14 cellular contexts compared by ENCODE assay signal in the genomic region with DNA sequence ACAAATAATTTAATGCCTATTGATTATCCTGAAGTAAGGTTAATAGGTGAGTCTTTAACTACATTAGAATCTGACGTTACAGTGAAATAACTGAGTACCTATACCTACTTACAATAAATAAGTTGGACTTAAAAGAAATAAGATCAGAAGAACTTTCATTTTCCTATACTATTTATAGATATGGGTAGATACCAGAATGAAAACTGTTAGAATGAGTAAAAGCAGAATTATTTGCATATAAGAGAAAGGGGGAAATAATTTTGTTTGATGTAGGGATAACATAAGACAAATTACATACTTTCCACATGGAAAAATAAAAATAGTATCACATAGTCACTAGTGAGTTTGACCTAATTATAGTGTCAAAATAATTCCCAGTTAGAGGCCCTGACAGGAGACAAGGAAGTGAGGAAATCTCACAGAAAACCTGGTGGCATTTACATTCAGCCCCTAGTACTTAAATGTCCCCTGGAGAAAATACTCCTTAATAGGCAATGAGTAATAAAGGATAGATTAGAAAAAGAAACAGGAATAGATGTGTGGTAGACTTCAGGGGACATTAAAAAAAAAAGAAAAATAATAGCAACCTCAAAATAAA. TPM values are rescaled to one million over a fixed set of nuclear protein-coding genes. Genes with fewer than 3 reads are reported as not detected.
A peak's percentile ranks its signal among the peaks of the same experiment; 100 is the strongest.
DNase-seq lines count a peak whose midpoint lies in the region; ATAC-seq, FAIRE-seq and TF ChIP-seq lines count a peak whose summit lies in the region.
"Had no signal": no experiment of that assay in that cellular context is flagged by ENCODE, and none has a peak within 500 bp of the region (broad histone marks: within the 10 kb centered on the region; RNA-seq: fewer than 3 reads in every experiment).

No MANE protein-coding gene starts in this region.

- ATAC-seq in activated T-helper 17 cell treated with anti-CD3 and anti-CD28 coated beads, Interleukin-2, amount 50 U/mL, for 72 hours (replicated peaks), result peak; percentile 28
- ATAC-seq: lower lobe of right lung had no signal

- no peak overlapping the region for H4K91ac ChIP-seq in trophoblast cell (ENCODE audit: low read depth, low read length)

- H3K27me3 ChIP-seq in trophoblast cell (ENCODE audit: insufficient read depth, low read length), result no peaks in the 10 kb centered on the region
- H3K27me3 ChIP-seq: BLaER1 treated with 17β-estradiol and CSF1 and Interleukin-3, amounts not matched to agents 10 nM and 100 nM; heart right ventricle had no signal

- no peak overlapping the region for H3K4ac ChIP-seq in trophoblast cell (ENCODE audit: low read depth, low read length)

- H3K27ac Mint-ChIP-seq in HFFc6, result peak overlapping the region; percentile 38
- peak overlapping the region; percentile 93 for H3K27ac Mint-ChIP-seq in activated T-helper 17 cell treated with anti-CD3 and anti-CD28 coated beads, Interleukin-2, amount 50 U/mL, for 72 hours

- H3K4me1 Mint-ChIP-seq in HFFc6 (ENCODE audit: low read depth), result peaks cover 62% of the 10 kb centered on the region
- peaks cover 24% of the 10 kb centered on the region for H3K4me1 Mint-ChIP-seq in activated T-helper 17 cell treated with anti-CD3 and anti-CD28 coated beads, Interleukin-2, amount 50 U/mL, for 72 hours

- no peak for FAIRE-seq in GM12891 (lab: Jason Lieb, UNC)
- FAIRE-seq: RCC 7860 had no signal

- TF ChIP-seq POLR2A in GM12891 (IDR thresholded peaks at IDR 0.05; ENCODE audit: low read depth, low read length), result no peak

- peaks cover 3% of the 10 kb centered on the region for H3K79me2 ChIP-seq in trophoblast cell (ENCODE audit: control insufficient read depth, insufficient read depth, low read length, poor library complexity)

- H2BK120ac ChIP-seq in trophoblast cell (ENCODE audit: insufficient read depth, low read length, poor library complexity), result no peak overlapping the region

- H2BK5ac ChIP-seq in trophoblast cell (ENCODE audit: low read depth, low read length, poor library complexity), result no peak overlapping the region

- no peaks in the 10 kb centered on the region for H3K4me1 ChIP-seq in trophoblast cell (ENCODE audit: control insufficient read depth in 1 of 2, insufficient read depth in 2 of 2, low read length in 2 of 2)

- no CpG with 5 or more reads among the region's 1 CpG for WGBS in trophoblast cell (ENCODE audit: extremely low coverage, insufficient coverage, insufficient read length)

- peaks cover 0 to 3% of the 10 kb centered on the region in 2 experiments for H3K36me3 ChIP-seq in trophoblast cell (ENCODE audit: control insufficient read depth in 1 of 2, insufficient read depth in 2 of 2, low read length in 2 of 2)
- H3K36me3 ChIP-seq: lower lobe of right lung had no signal

- H3K14ac ChIP-seq in trophoblast cell (ENCODE audit: low read length), result no peak overlapping the region

- no peaks in the 10 kb centered on the region for H3K9me3 Mint-ChIP-seq in HFFc6
- H3K9me3 Mint-ChIP-seq in activated T-helper 17 cell treated with anti-CD3 and anti-CD28 coated beads, Interleukin-2, amount 50 U/mL, for 72 hours, result no peaks in the 10 kb centered on the region

- H2BK12ac ChIP-seq in trophoblast cell (ENCODE audit: low read length), result no peak overlapping the region

- H3K9ac ChIP-seq in trophoblast cell (ENCODE audit: low read length), result no peak overlapping the region
- H3K9ac ChIP-seq: BLaER1 treated with 17β-estradiol and CSF1 and Interleukin-3, amounts not matched to agents 10 nM and 100 nM had no signal

- H3K4me3 Mint-ChIP-seq in HFFc6, result no peak overlapping the region
- peak overlapping the region; percentile 73 for H3K4me3 Mint-ChIP-seq in activated T-helper 17 cell treated with anti-CD3 and anti-CD28 coated beads, Interleukin-2, amount 50 U/mL, for 72 hours

- no peak overlapping the region for H4K12ac ChIP-seq in trophoblast cell (ENCODE audit: low read depth, low read length)

- H3K36me3 Mint-ChIP-seq in HFFc6 (ENCODE audit: low read depth), result peaks cover 9% of the 10 kb centered on the region
- peaks cover 53% of the 10 kb centered on the region for H3K36me3 Mint-ChIP-seq in activated T-helper 17 cell treated with anti-CD3 and anti-CD28 coated beads, Interleukin-2, amount 50 U/mL, for 72 hours (ENCODE audit: low read depth)

- H3K27ac ChIP-seq in 22Rv1, result peak overlapping the region; percentile 19; the same call in 1 of the 2 replicates
- H3K27ac ChIP-seq in trophoblast cell (ENCODE audit: low read depth, low read length), result no peak overlapping the region
- H3K27ac ChIP-seq: BLaER1 treated with 17β-estradiol and CSF1 and Interleukin-3, amounts not matched to agents 10 nM and 100 nM; epithelial cell of prostate; heart right ventricle; lower lobe of right lung had no signal

- H3K4me2 ChIP-seq in trophoblast cell (ENCODE audit: low read length), result no peak overlapping the region

- no peak overlapping the region for H3K4me3 ChIP-seq in trophoblast cell (ENCODE audit: low read depth, low read length)
- H3K4me3 ChIP-seq: BLaER1 treated with 17β-estradiol and CSF1 and Interleukin-3, amounts not matched to agents 10 nM and 100 nM; heart right ventricle; lower lobe of right lung had no signal

- no peak overlapping the region for H4K8ac ChIP-seq in trophoblast cell (ENCODE audit: low read depth, low read length)

- H3K9me3 ChIP-seq in trophoblast cell (ENCODE audit: insufficient read depth, low read depth, low read length), result no peaks in the 10 kb centered on the region
- H3K9me3 ChIP-seq: heart right ventricle, lower lobe of right lung had no signal

- H3K79me1 ChIP-seq in trophoblast cell (ENCODE audit: low read length), result no peaks in the 10 kb centered on the region

- H3K18ac ChIP-seq in trophoblast cell (ENCODE audit: low read length), result no peak overlapping the region

- no peak overlapping the region for H3K23ac ChIP-seq in trophoblast cell (ENCODE audit: low read length)

- no peak overlapping the region for H2AFZ ChIP-seq in trophoblast cell (ENCODE audit: insufficient read depth, low read length, poor library complexity)

- TF ChIP-seq CTCF in 22Rv1 (IDR thresholded peaks at IDR 0.05), result no peak
- no peak for TF ChIP-seq CTCF in HFFc6 (IDR thresholded peaks at IDR 0.05)

- no peaks in the 10 kb centered on the region; the same call in none of the 2 replicates for H3K27me3 Mint-ChIP-seq in HFFc6 (ENCODE audit: insufficient read depth)
- no peaks in the 10 kb centered on the region for H3K27me3 Mint-ChIP-seq in activated T-helper 17 cell treated with anti-CD3 and anti-CD28 coated beads, Interleukin-2, amount 50 U/mL, for 72 hours

- DNase-seq in GM12891 (ENCODE audit: insufficient read length, low spot score), result no peak
- no peak for DNase-seq in HFFc6
- DNase-seq in LoVo (ENCODE audit: low spot score), result no peak
- DNase-seq in trophoblast cell, result no peak
- DNase-seq in DMS79 (lab: John Stamatoyannopoulos, UW), result no peak
- no peak for DNase-seq in CD1c-positive myeloid dendritic cell (ENCODE audit: extremely low spot score)
- DNase-seq: heart right ventricle, lower lobe of right lung, NCI-H2171 treated with DMSO at 0.1 percent for 48 hours had no signal

- no peak overlapping the region for H2AK5ac ChIP-seq in trophoblast cell (ENCODE audit: low read length)

TF ChIP-seq in GM12891, 5 proteins besides CTCF, POLR2A, EP300 and RAD21:
- TF ChIP-seq POLR2AphosphoS5 (IDR thresholded peaks at IDR 0.05; ENCODE audit: low read depth, low read length) (no peak), SPI1 (IDR thresholded peaks at IDR 0.05; ENCODE audit: low read depth, low read length) (peak; percentile 29; the same call in 1 of the 2 replicates)
TF ChIP-seq in GM12891: peak in this region for 1.

RNA-seq across cellular contexts. Expression of gene KCMF1, which starts 28.6 kb away (rescaled TPM):
- polyA plus RNA-seq in GM12891 (2012; ENCODE audit: low read depth, missing spikeins), result 35.9 TPM
- total RNA-seq in HFFc6 (2021; fragmentation: NEBNext Ultra II Directional; extraction: Animal tissue kit (Norgen Biotek cat#: 25700)), result 100 to 1,000 TPM in 4 of 6 experiments, 10 to 100 TPM in 2; 95.7 to 105 (median 101) TPM
- total RNA-seq in activated T-helper 17 cell treated with anti-CD3 and anti-CD28 coated beads, Interleukin-2, amount 50 U/mL, for 72 hours, result 100 to 1,000 TPM in 1 of 2 donors, 10 to 100 TPM in 1; 77.3 to 108 TPM
- 43.3 and 44.7 TPM in 2 replicates for polyA plus RNA-seq in trophoblast cell (2013)
